ENCODE assay signal across 14 cellular contexts in the genomic region with DNA sequence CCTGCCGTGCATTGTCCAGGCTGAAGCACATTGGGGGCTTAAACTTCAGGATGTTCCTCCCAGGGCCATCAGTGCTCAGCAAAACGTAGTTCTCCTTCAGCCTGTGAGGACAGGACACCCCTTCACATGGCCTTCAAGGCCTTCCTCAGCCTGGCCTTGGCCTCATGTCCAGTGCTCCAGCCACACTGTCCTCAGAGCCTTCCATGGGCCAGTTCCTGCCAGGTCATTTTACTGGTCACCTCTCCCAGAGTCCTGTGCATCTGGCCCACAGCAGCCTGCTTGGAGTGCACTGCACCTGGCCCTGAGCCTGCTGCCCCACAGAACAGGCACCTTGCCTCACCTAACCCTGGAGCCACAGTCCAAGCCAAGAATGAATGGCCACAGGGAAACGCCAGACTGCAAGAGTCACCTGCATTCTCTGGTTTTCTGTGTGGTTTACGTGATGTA. TPM values are rescaled to one million over a fixed set of nuclear protein-coding genes. Genes with fewer than 3 reads are reported as not detected.
A peak's percentile ranks its signal among the peaks of the same experiment; 100 is the strongest.
DNase-seq lines count a peak whose midpoint lies in the region; ATAC-seq and TF ChIP-seq lines count a peak whose summit lies in the region.
"Had no signal": no experiment of that assay in that cellular context is flagged by ENCODE, and none has a peak within 500 bp of the region (broad histone marks: within the 10 kb centered on the region; RNA-seq: fewer than 3 reads in every experiment).

No MANE protein-coding gene starts in this region.

- H3K36me3 Mint-ChIP-seq in activated naive CD8-positive, alpha-beta T cell treated with anti-CD3 and anti-CD28 coated beads, Interleukin-2, amount 10 ng/mL, durations not matched to agents 7 days and 5 days, result peaks cover 33% of the 10 kb centered on the region
- peaks cover 5 to 92% (median 13%) of the 10 kb centered on the region in 3 donors for H3K36me3 Mint-ChIP-seq in naive thymus-derived CD8-positive, alpha-beta T cell

- peak; percentile 6 for TF ChIP-seq POLR2A in GM10847 (IDR thresholded peaks at IDR 0.05; ENCODE audit: extremely low read depth, insufficient read length)

- peak overlapping the region; percentile 21 for H3K27ac Mint-ChIP-seq in activated naive CD8-positive, alpha-beta T cell treated with anti-CD3 and anti-CD28 coated beads, Interleukin-2, amount 10 ng/mL, durations not matched to agents 7 days and 5 days
- H3K27ac Mint-ChIP-seq in naive thymus-derived CD8-positive, alpha-beta T cell, result peak overlapping the region in 8 of 10 donors; percentile 3 to 71 (median 36)

- H3K4me1 ChIP-seq in HUES48 (ENCODE audit: control insufficient read depth, insufficient read depth, low read length), result peaks cover 8% of the 10 kb centered on the region

- no peak for DNase-seq in activated naive CD8-positive, alpha-beta T cell treated with anti-CD3 and anti-CD28 coated beads, Interleukin-2, amount 10 ng/mL, durations not matched to agents 7 days and 5 days
- peak in 1 of 10 donors; percentile 43 for DNase-seq in naive thymus-derived CD8-positive, alpha-beta T cell
- DNase-seq in NCI-H524 treated with DMSO at 0.1 percent for 48 hours (lab: John Stamatoyannopoulos, UW), result no peak
- DNase-seq in GM19238 (ENCODE audit: insufficient read length, low spot score), result no peak
- no peak for DNase-seq in NCI-H2081 (lab: John Stamatoyannopoulos, UW)
- DNase-seq: GOT3; stimulated activated CD4-positive, alpha-beta T cell treated with anti-CD3 and anti-CD28 coated beads, Interleukin-2, amount 100 ng/mL, for 48 hours; T1000 had no signal

- H3K9ac ChIP-seq in HUES48 (ENCODE audit: low read depth, low read length), result no peak overlapping the region

- ATAC-seq in activated naive CD8-positive, alpha-beta T cell treated with anti-CD3 and anti-CD28 coated beads, Interleukin-2, amount 10 ng/mL, durations not matched to agents 7 days and 5 days (ENCODE audit: low read depth), result no peak
- ATAC-seq in naive thymus-derived CD8-positive, alpha-beta T cell, result no peak
- no peak for ATAC-seq in HG03175 (IDR thresholded peaks at IDR 0.05; ENCODE audit: unreplicated experiment)

- no peaks in the 10 kb centered on the region for H3K27me3 ChIP-seq in HUES48 (ENCODE audit: control insufficient read depth, insufficient read depth, low read length)
- H3K27me3 ChIP-seq: heart left ventricle had no signal

- no peaks in the 10 kb centered on the region for H3K9me3 ChIP-seq in HUES48 (ENCODE audit: control insufficient read depth, insufficient read depth, low read length)
- H3K9me3 ChIP-seq: heart left ventricle had no signal

- no peak overlapping the region for H3K4me3 ChIP-seq in HUES48 (ENCODE audit: low read depth, low read length)
- H3K4me3 ChIP-seq: heart left ventricle had no signal

- H3K36me3 ChIP-seq in HUES48 (ENCODE audit: control insufficient read depth, insufficient read depth, low read length), result peaks cover 91% of the 10 kb centered on the region

- H3K4me3 Mint-ChIP-seq in activated naive CD8-positive, alpha-beta T cell treated with anti-CD3 and anti-CD28 coated beads, Interleukin-2, amount 10 ng/mL, durations not matched to agents 7 days and 5 days, result no peak overlapping the region
- no peak overlapping the region for H3K4me3 Mint-ChIP-seq in naive thymus-derived CD8-positive, alpha-beta T cell
- H3K4me3 Mint-ChIP-seq: brain had no signal

- no peaks in the 10 kb centered on the region for H3K27me3 Mint-ChIP-seq in activated naive CD8-positive, alpha-beta T cell treated with anti-CD3 and anti-CD28 coated beads, Interleukin-2, amount 10 ng/mL, durations not matched to agents 7 days and 5 days
- no peaks in the 10 kb centered on the region for H3K27me3 Mint-ChIP-seq in naive thymus-derived CD8-positive, alpha-beta T cell
- H3K27me3 Mint-ChIP-seq: brain had no signal

- no peaks in the 10 kb centered on the region for H3K9me3 Mint-ChIP-seq in activated naive CD8-positive, alpha-beta T cell treated with anti-CD3 and anti-CD28 coated beads, Interleukin-2, amount 10 ng/mL, durations not matched to agents 7 days and 5 days
- no peaks in the 10 kb centered on the region for H3K9me3 Mint-ChIP-seq in naive thymus-derived CD8-positive, alpha-beta T cell
- H3K9me3 Mint-ChIP-seq: brain had no signal

- H3K4me1 Mint-ChIP-seq in activated naive CD8-positive, alpha-beta T cell treated with anti-CD3 and anti-CD28 coated beads, Interleukin-2, amount 10 ng/mL, durations not matched to agents 7 days and 5 days, result peaks cover 24% of the 10 kb centered on the region
- H3K4me1 Mint-ChIP-seq in naive thymus-derived CD8-positive, alpha-beta T cell, result peaks cover 17 to 49% (median 40%) of the 10 kb centered on the region in 4 donors

- peak overlapping the region; percentile 16 for H3K27ac ChIP-seq in HUES48 (ENCODE audit: low read depth, low read length)
- H3K27ac ChIP-seq: heart left ventricle had no signal

- POLR2A ChIA-PET in activated naive CD8-positive, alpha-beta T cell treated with anti-CD3 and anti-CD28 coated beads, Interleukin-2, amount 10 ng/mL, durations not matched to agents 7 days and 5 days (lab: Charles Lee), result interaction anchor here (0.6 to 2.1 kb wide), 2 partner anchors 9 to 61 kb away, joined by 3 to 14 read pairs; a partner anchor contains a TSS
- POLR2A ChIA-PET in naive thymus-derived CD8-positive, alpha-beta T cell (lab: Charles Lee), result interaction anchor here (1.2 to 3.1 kb wide), 2 partner anchors 9 to 26 kb away, joined by 3 to 15 read pairs; a partner anchor contains a TSS

RNA-seq across cellular contexts. Expression of a gene that starts 8.7 kb away (rescaled TPM):
- 100 to 1,000 TPM; 183 to 198 TPM for total RNA-seq in activated naive CD8-positive, alpha-beta T cell treated with anti-CD3 and anti-CD28 coated beads, Interleukin-2, amount 10 ng/mL, durations not matched to agents 7 days and 5 days
- total RNA-seq in naive thymus-derived CD8-positive, alpha-beta T cell, result 10 to 100 TPM; 79.3 to 82.5 TPM
- polyA plus RNA-seq in naive thymus-derived CD8-positive, alpha-beta T cell, result 10 to 100 TPM; 43.6 to 74.9 (median 61.2) TPM

RNA-seq across cellular contexts. Expression of a gene that starts 19.6 kb away (rescaled TPM):
- 100 to 1,000 TPM; 158 to 165 TPM for total RNA-seq in activated naive CD8-positive, alpha-beta T cell treated with anti-CD3 and anti-CD28 coated beads, Interleukin-2, amount 10 ng/mL, durations not matched to agents 7 days and 5 days
- total RNA-seq in naive thymus-derived CD8-positive, alpha-beta T cell, result 100 to 1,000 TPM; 209 to 229 TPM
- 10 to 100 TPM; 41.1 to 51.8 (median 49.7) TPM for polyA plus RNA-seq in naive thymus-derived CD8-positive, alpha-beta T cell

RNA-seq across cellular contexts. Expression of a gene that starts 25.9 kb away (rescaled TPM):
- total RNA-seq in activated naive CD8-positive, alpha-beta T cell treated with anti-CD3 and anti-CD28 coated beads, Interleukin-2, amount 10 ng/mL, durations not matched to agents 7 days and 5 days, result not detected
- total RNA-seq in naive thymus-derived CD8-positive, alpha-beta T cell, result under 1 TPM in 1 of 2 experiments, not detected in 1; 0.14 TPM
- not detected for polyA plus RNA-seq in naive thymus-derived CD8-positive, alpha-beta T cell
- total RNA-seq: heart left ventricle, lower leg skin had no signal
- polyA plus RNA-seq: heart left ventricle had no signal

RNA-seq across cellular contexts. Expression of a gene that starts 59.3 kb away (rescaled TPM):
- 100 to 1,000 TPM; 113 to 124 TPM for total RNA-seq in activated naive CD8-positive, alpha-beta T cell treated with anti-CD3 and anti-CD28 coated beads, Interleukin-2, amount 10 ng/mL, durations not matched to agents 7 days and 5 days
- total RNA-seq in naive thymus-derived CD8-positive, alpha-beta T cell, result 10 to 100 TPM; 79.3 to 85.4 TPM
- polyA plus RNA-seq in naive thymus-derived CD8-positive, alpha-beta T cell, result 100 to 1,000 TPM; 238 to 276 (median 270) TPM
